In genomic region chr7:155948423-155948822, GRCh38 we compare ENCODE assay signal across 23 cellular contexts.
"Had no signal": no experiment of that assay in that cellular context is flagged by ENCODE, and none has a peak within 500 bp of the region (broad histone marks: within the 10 kb centered on the region; RNA-seq: fewer than 3 reads in every experiment).

No MANE protein-coding gene starts in this region.

- H3K4me1 ChIP-seq: breast epithelium had no signal

- H3K27me3 ChIP-seq: SJSA1 had no signal

- H3K27me3 Mint-ChIP-seq: activated B cell treated with CpG ODN at 0.5 μM for 24 hours had no signal

- DNase-seq: activated B cell treated with CpG ODN at 0.5 μM for 24 hours; activated CD4-positive, alpha-beta T cell treated with anti-CD3 and anti-CD28 coated beads for 1 hour; activated CD4-positive, alpha-beta T cell treated with anti-CD3 and anti-CD28 coated beads, Interleukin-2, amount 10 ng/mL, durations not matched to agents 24 days and 14 days; activated CD4-positive, alpha-beta T cell treated with anti-CD3 and anti-CD28 coated beads, Interleukin-2, amount 50 U/mL, for 48 hours; activated gamma-delta T cell treated with Interleukin-2 at 50 U/mL for 16 hours; activated naive CD4-positive, alpha-beta T cell treated with anti-CD3 and anti-CD28 coated beads, Interleukin-2, amount 10 ng/mL, durations not matched to agents 7 days and 5 days; activated naive CD8-positive, alpha-beta T cell treated with anti-CD3 and anti-CD28 coated beads, Interleukin-2, amount 10 ng/mL, durations not matched to agents 7 days and 5 days; activated T-cell treated with anti-CD3 and anti-CD28 coated beads for 4 hours; activated T-cell treated with anti-CD3 and anti-CD28 coated beads, Interleukin-2, amount 50 U/mL, for 48 hours; aorta; KBM-7; NCI-H1105 treated with DMSO at 0.1 percent for 48 hours; NCI-H1436 treated with DMSO at 0.1 percent for 48 hours; NCI-H187 treated with DMSO at 0.1 percent for 48 hours; NCI-H2081 treated with DMSO at 0.1 percent for 48 hours; NCI-H446; NCI-H524; SHP77; T-helper 17 cell; T-helper 9 cell had no signal

- H3K9me3 Mint-ChIP-seq: activated B cell treated with CpG ODN at 0.5 μM for 24 hours; activated CD4-positive, alpha-beta T cell treated with anti-CD3 and anti-CD28 coated beads, Interleukin-2, amount 10 ng/mL, durations not matched to agents 24 days and 14 days; activated T-helper 2 cell treated with anti-CD3 and anti-CD28 coated beads, Interferon-gamma antibody, Interleukin-2, Interleukin-4, amounts not matched to agents 10 μg/mL and 5 μg/mL and 100 μg/mL, durations not matched to agents 14 hours and 24 hours and 36 hours had no signal

- H3K27ac ChIP-seq: breast epithelium, SJSA1 had no signal

- H3K4me3 Mint-ChIP-seq: activated B cell treated with CpG ODN at 0.5 μM for 24 hours; activated CD4-positive, alpha-beta T cell treated with anti-CD3 and anti-CD28 coated beads, Interleukin-2, amount 10 ng/mL, durations not matched to agents 24 days and 14 days; activated naive CD4-positive, alpha-beta T cell treated with anti-CD3 and anti-CD28 coated beads, Interleukin-2, amount 10 ng/mL, durations not matched to agents 7 days and 5 days; activated naive CD8-positive, alpha-beta T cell treated with anti-CD3 and anti-CD28 coated beads, Interleukin-2, amount 10 ng/mL, durations not matched to agents 7 days and 5 days; T-helper 17 cell had no signal

- H3K9me3 ChIP-seq: breast epithelium had no signal

- H3K4me3 ChIP-seq: breast epithelium, SJSA1 had no signal

- H3K4me1 Mint-ChIP-seq: activated B cell treated with CpG ODN at 0.5 μM for 24 hours; activated CD4-positive, alpha-beta T cell treated with anti-CD3 and anti-CD28 coated beads, Interleukin-2, amount 10 ng/mL, durations not matched to agents 24 days and 14 days had no signal

- ATAC-seq: T-helper 17 cell had no signal

- H3K36me3 Mint-ChIP-seq: activated naive CD4-positive, alpha-beta T cell treated with anti-CD3 and anti-CD28 coated beads, Interleukin-2, amount 10 ng/mL, durations not matched to agents 7 days and 5 days; activated naive CD8-positive, alpha-beta T cell treated with anti-CD3 and anti-CD28 coated beads, Interleukin-2, amount 10 ng/mL, durations not matched to agents 7 days and 5 days had no signal

- H3K27ac Mint-ChIP-seq: activated B cell treated with CpG ODN at 0.5 μM for 24 hours; activated CD4-positive, alpha-beta T cell treated with anti-CD3 and anti-CD28 coated beads, Interleukin-2, amount 10 ng/mL, durations not matched to agents 24 days and 14 days; activated naive CD4-positive, alpha-beta T cell treated with anti-CD3 and anti-CD28 coated beads, Interleukin-2, amount 10 ng/mL, durations not matched to agents 7 days and 5 days; activated naive CD8-positive, alpha-beta T cell treated with anti-CD3 and anti-CD28 coated beads, Interleukin-2, amount 10 ng/mL, durations not matched to agents 7 days and 5 days; activated T-helper 2 cell treated with anti-CD3 and anti-CD28 coated beads, Interferon-gamma antibody, Interleukin-2, Interleukin-4, amounts not matched to agents 10 μg/mL and 5 μg/mL and 100 μg/mL, durations not matched to agents 14 hours and 24 hours and 36 hours; T-helper 17 cell had no signal

- H3K36me3 ChIP-seq: breast epithelium, SJSA1 had no signal
